8 cellular contexts compared by ENCODE assay signal in the genomic region with DNA sequence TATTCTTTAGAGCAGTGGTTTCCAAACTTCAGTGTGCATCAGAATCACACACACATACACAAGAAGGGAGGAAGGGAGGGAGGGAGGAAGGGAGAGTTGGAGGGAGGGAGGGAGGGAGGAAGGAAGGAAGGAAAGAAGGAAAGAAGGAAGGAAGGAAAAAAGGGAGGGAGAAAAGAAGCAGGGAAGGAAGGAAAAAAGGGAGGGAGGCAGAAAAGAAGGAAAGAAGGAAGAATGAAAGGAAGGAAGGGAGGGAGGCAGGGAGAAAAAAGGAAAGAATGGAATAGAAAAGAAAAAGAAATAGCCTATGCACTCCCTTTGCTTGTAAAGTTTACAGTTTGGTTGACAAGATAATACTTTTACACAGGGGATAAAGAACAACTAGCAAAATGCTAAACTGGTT.
"Had no signal": no experiment of that assay in that cellular context is flagged by ENCODE, and none has a peak within 500 bp of the region (broad histone marks: within the 10 kb centered on the region; RNA-seq: fewer than 3 reads in every experiment).

No MANE protein-coding gene starts in this region.

- H3K4me3 ChIP-seq: GM12878 had no signal

- ATAC-seq: GM12878 had no signal

- FAIRE-seq: G401.6, GM12878, GM12891, GM12892, GM18507, GM19239 had no signal

- DNase-seq: GDM1, GF-D8 had no signal
